ENCODE assay signal across 14 cellular contexts in genomic region chr3:154112146-154112545, GRCh38.
"Had no signal": no experiment of that assay in that cellular context is flagged by ENCODE, and none has a peak within 500 bp of the region (broad histone marks: within the 10 kb centered on the region; RNA-seq: fewer than 3 reads in every experiment).

No MANE protein-coding gene starts in this region.

- H3K4me3 ChIP-seq: coronary artery, lower lobe of right lung, stomach had no signal

- H3K36me3 ChIP-seq: lower lobe of right lung, stomach had no signal

- FAIRE-seq: bronchial epithelial cell had no signal

- DNase-seq: activated CD4-positive, alpha-beta T cell treated with anti-CD3 and anti-CD28 coated beads, Interleukin-2, amount 50 U/mL, for 1 hour; activated CD8-positive, alpha-beta memory T cell treated with anti-CD3 and anti-CD28 coated beads for 24 hours; activated naive CD8-positive, alpha-beta T cell treated with anti-CD3 and anti-CD28 coated beads for 36 hours; effector CD4-positive, alpha-beta T cell; foreskin keratinocyte; immature natural killer cell; lower lobe of right lung; nephron progenitor cell; stimulated activated CD4-positive, alpha-beta T cell treated with anti-CD3 and anti-CD28 coated beads, Interleukin-2, amount 100 ng/mL, for 24 hours; stomach; T-cell; T-helper 9 cell had no signal

- H3K27ac Mint-ChIP-seq: activated naive CD8-positive, alpha-beta T cell treated with anti-CD3 and anti-CD28 coated beads for 36 hours; immature natural killer cell; nephron progenitor cell; T-cell had no signal

- H3K27me3 ChIP-seq: stomach had no signal

- H3K9me3 ChIP-seq: lower lobe of right lung, stomach had no signal

- H3K4me3 Mint-ChIP-seq: activated naive CD8-positive, alpha-beta T cell treated with anti-CD3 and anti-CD28 coated beads for 36 hours; immature natural killer cell; nephron progenitor cell; T-cell had no signal

- H3K4me1 ChIP-seq: foreskin keratinocyte, lower lobe of right lung had no signal

- H3K4me1 Mint-ChIP-seq: activated naive CD8-positive, alpha-beta T cell treated with anti-CD3 and anti-CD28 coated beads for 36 hours; immature natural killer cell; nephron progenitor cell; T-cell had no signal

- H3K9me3 Mint-ChIP-seq: activated naive CD8-positive, alpha-beta T cell treated with anti-CD3 and anti-CD28 coated beads for 36 hours; nephron progenitor cell; T-cell had no signal

- H3K27ac ChIP-seq: coronary artery, foreskin keratinocyte, lower lobe of right lung, stomach had no signal

- H3K36me3 Mint-ChIP-seq: activated naive CD8-positive, alpha-beta T cell treated with anti-CD3 and anti-CD28 coated beads for 36 hours; immature natural killer cell; T-cell had no signal

- ATAC-seq: foreskin keratinocyte, T-cell had no signal
